ENCODE assay signal across 19 cellular contexts in the genomic region with DNA sequence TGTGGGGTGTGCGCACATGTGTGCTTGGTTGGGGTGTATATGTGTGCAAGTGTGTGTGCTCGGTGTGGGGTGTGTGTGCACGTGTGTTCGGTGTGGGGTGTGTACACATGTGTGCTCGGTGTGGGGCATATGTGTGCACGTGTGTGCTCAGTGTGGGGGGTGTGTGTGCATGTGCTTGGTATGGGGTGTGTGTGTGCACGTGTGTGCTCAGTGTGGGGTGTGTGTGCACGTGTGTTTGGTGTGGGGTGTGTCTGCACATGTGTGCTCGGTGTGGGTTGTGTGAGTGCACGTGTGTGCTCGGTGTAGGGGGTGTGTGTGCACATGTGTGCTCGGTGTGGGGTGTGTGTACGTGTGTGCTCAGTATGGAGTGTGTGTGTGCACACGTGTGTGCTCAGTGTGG.
"Had no signal": no experiment of that assay in that cellular context is flagged by ENCODE, and none has a peak within 500 bp of the region (broad histone marks: within the 10 kb centered on the region; RNA-seq: fewer than 3 reads in every experiment).

No MANE protein-coding gene starts in this region.

- H3K9me3 ChIP-seq: esophagus squamous epithelium, gastroesophageal sphincter, psoas muscle, testis, tibial nerve had no signal

- H3K27me3 Mint-ChIP-seq: stimulated activated naive CD8-positive, alpha-beta T cell treated with anti-CD3 and anti-CD28 coated beads, Interleukin-15, amount 100 ng/mL, for 72 hours had no signal

- DNase-seq: effector memory CD8-positive, alpha-beta T cell; esophagus squamous epithelium; foreskin fibroblast; glutamatergic neuron; islet precursor cell; mammary epithelial cell; naive thymus-derived CD8-positive, alpha-beta T cell; psoas muscle; stimulated activated CD4-positive, alpha-beta T cell treated with anti-CD3 and anti-CD28 coated beads, Interleukin-2, amount 100 ng/mL, for 24 hours; stimulated activated CD4-positive, alpha-beta T cell treated with anti-CD3 and anti-CD28 coated beads, Interleukin-4, amount 100 ng/mL, for 4 hours; stimulated activated naive B cell treated with anti-CD40 and anti-IgM and Interleukin-4, amounts not matched to agents 10 μg/mL and 1 μg/mL and 100 μg/mL, for 72 hours; stimulated activated naive CD8-positive, alpha-beta T cell treated with anti-CD3 and anti-CD28 coated beads, Interleukin-15, amount 100 ng/mL, for 72 hours had no signal

- H2AFZ ChIP-seq: parathyroid adenoma had no signal

- H3K4me1 ChIP-seq: esophagus squamous epithelium, parathyroid adenoma, psoas muscle had no signal

- H3K36me3 ChIP-seq: esophagus squamous epithelium, gastroesophageal sphincter, tibial nerve had no signal

- ATAC-seq: effector memory CD8-positive, alpha-beta T cell; gastroesophageal sphincter; left lobe of liver; naive thymus-derived CD8-positive, alpha-beta T cell; psoas muscle; sciatic nerve; stimulated activated naive B cell treated with anti-CD40 and anti-IgM and Interleukin-4, amounts not matched to agents 10 μg/mL and 1 μg/mL and 100 μg/mL, for 72 hours; stimulated activated naive CD8-positive, alpha-beta T cell treated with anti-CD3 and anti-CD28 coated beads, Interleukin-15, amount 100 ng/mL, for 72 hours had no signal

- H3K4me3 ChIP-seq: esophagus squamous epithelium, gastroesophageal sphincter, psoas muscle, skin epidermis, testis, tibial nerve had no signal

- H3K27ac ChIP-seq: esophagus squamous epithelium, gastroesophageal sphincter, parathyroid adenoma, psoas muscle, skin epidermis, testis had no signal

- H3K36me3 Mint-ChIP-seq: naive thymus-derived CD8-positive, alpha-beta T cell; stimulated activated naive B cell treated with anti-CD40 and anti-IgM and Interleukin-4, amounts not matched to agents 10 μg/mL and 1 μg/mL and 100 μg/mL, for 72 hours had no signal

- H3K9me3 Mint-ChIP-seq: naive thymus-derived CD8-positive, alpha-beta T cell had no signal

- H3K9ac ChIP-seq: parathyroid adenoma had no signal

- H3K27ac Mint-ChIP-seq: effector memory CD8-positive, alpha-beta T cell; naive thymus-derived CD8-positive, alpha-beta T cell; stimulated activated naive B cell treated with anti-CD40 and anti-IgM and Interleukin-4, amounts not matched to agents 10 μg/mL and 1 μg/mL and 100 μg/mL, for 72 hours; stimulated activated naive CD8-positive, alpha-beta T cell treated with anti-CD3 and anti-CD28 coated beads, Interleukin-15, amount 100 ng/mL, for 72 hours had no signal

- H3K4me3 Mint-ChIP-seq: effector memory CD8-positive, alpha-beta T cell; naive thymus-derived CD8-positive, alpha-beta T cell; stimulated activated naive B cell treated with anti-CD40 and anti-IgM and Interleukin-4, amounts not matched to agents 10 μg/mL and 1 μg/mL and 100 μg/mL, for 72 hours; stimulated activated naive CD8-positive, alpha-beta T cell treated with anti-CD3 and anti-CD28 coated beads, Interleukin-15, amount 100 ng/mL, for 72 hours had no signal

- H3K79me2 ChIP-seq: parathyroid adenoma had no signal

- H3K27me3 ChIP-seq: testis had no signal

- H3K4me1 Mint-ChIP-seq: stimulated activated naive B cell treated with anti-CD40 and anti-IgM and Interleukin-4, amounts not matched to agents 10 μg/mL and 1 μg/mL and 100 μg/mL, for 72 hours; stimulated activated naive CD8-positive, alpha-beta T cell treated with anti-CD3 and anti-CD28 coated beads, Interleukin-15, amount 100 ng/mL, for 72 hours had no signal
